Comparison of ENCODE assay signal across 19 cellular contexts in genomic region chr5:154309805-154310204, GRCh38.
DNase-seq lines count a peak whose midpoint lies in the region; ATAC-seq, FAIRE-seq and TF ChIP-seq lines count a peak whose summit lies in the region.
"Had no signal": no experiment of that assay in that cellular context is flagged by ENCODE, and none has a peak within 500 bp of the region (broad histone marks: within the 10 kb centered on the region; RNA-seq: fewer than 3 reads in every experiment).

No MANE protein-coding gene starts in this region.

- H3K27ac ChIP-seq in A549 (peak overlapping the region; percentile 81 to 88), GM23248 (peak overlapping the region; percentile 85)
- H3K27ac ChIP-seq: cardiac muscle cell, sigmoid colon had no signal

- no peak for TF ChIP-seq CTCF in A549 (IDR thresholded peaks at IDR 0.05)

- H3K36me3 Mint-ChIP-seq in activated T-helper 2 cell treated with anti-CD3 and anti-CD28 coated beads, Interferon-gamma antibody, Interleukin-2, Interleukin-4, amounts not matched to agents 10 μg/mL and 5 μg/mL and 100 μg/mL, durations not matched to agents 14 hours and 24 hours and 36 hours (ENCODE audit: low read depth) = peaks cover 23% of the 10 kb centered on the region

- FAIRE-seq in A549 (lab: Jason Lieb, UNC) = no peak
- FAIRE-seq in H54 (lab: Jason Lieb, UNC) = no peak
- FAIRE-seq: endometrium, frontal cortex had no signal

- H3K9me2 ChIP-seq in GM23248 (ENCODE audit: insufficient read depth) = no peaks in the 10 kb centered on the region

- intact Hi-C loops in activated T-helper 2 cell treated with anti-CD3 and anti-CD28 coated beads, Interferon-gamma antibody, Interleukin-2, Interleukin-4, amounts not matched to agents 10 μg/mL and 5 μg/mL and 100 μg/mL, durations not matched to agents 14 hours and 24 hours and 36 hours (cut with micrococcal nuclease) = loop anchor here (10.0 kb wide), 1 partner anchor 115 kb away; the partner anchor contains the start of gene GALNT10

- H3F3A ChIP-seq in GM23248 (ENCODE audit: insufficient read depth) = peaks cover 67% of the 10 kb centered on the region

- H3K27me3 Mint-ChIP-seq in activated T-helper 2 cell treated with anti-CD3 and anti-CD28 coated beads, Interferon-gamma antibody, Interleukin-2, Interleukin-4, amounts not matched to agents 10 μg/mL and 5 μg/mL and 100 μg/mL, durations not matched to agents 14 hours and 24 hours and 36 hours (ENCODE audit: low read depth) = no peaks in the 10 kb centered on the region
- H3K27me3 Mint-ChIP-seq: B cell had no signal

- peaks cover 25% of the 10 kb centered on the region for H3K4me1 Mint-ChIP-seq in activated T-helper 2 cell treated with anti-CD3 and anti-CD28 coated beads, Interferon-gamma antibody, Interleukin-2, Interleukin-4, amounts not matched to agents 10 μg/mL and 5 μg/mL and 100 μg/mL, durations not matched to agents 14 hours and 24 hours and 36 hours (ENCODE audit: low read depth)
- H3K4me1 Mint-ChIP-seq: B cell had no signal

- ATAC-seq in A549 = no peak

- H3K4me1 ChIP-seq in A549 = peaks cover 66% of the 10 kb centered on the region
- peaks cover 42% of the 10 kb centered on the region for H3K4me1 ChIP-seq in GM23248 (ENCODE audit: insufficient read depth)

- TF ChIP-seq POLR2A in A549 (IDR thresholded peaks at IDR 0.05; ENCODE audit: low read length) (no peak), H54 (IDR thresholded peaks at IDR 0.05; ENCODE audit: low read depth, low read length) (no peak)

- no peaks in the 10 kb centered on the region for H3K27me3 ChIP-seq in GM23248 (replicated peaks; ENCODE audit: insufficient read depth)
- H3K27me3 ChIP-seq: cardiac muscle cell, sigmoid colon had no signal

- TF ChIP-seq RAD21 in A549 (conservative IDR thresholded peaks at IDR 0.05 in 1 of 2, IDR thresholded peaks at IDR 0.05 in 1 of 2) = no peak

- H3K9ac ChIP-seq in GM23248 = no peak overlapping the region

- H3K36me3 ChIP-seq in GM23248 (ENCODE audit: low read depth) = peaks cover 4% of the 10 kb centered on the region; the same call in 1 of the 2 replicates
- H3K36me3 ChIP-seq: cardiac muscle cell had no signal

- CTCF ChIA-PET in A549 (lab: Yijun Ruan, JAX) = interaction anchor here (0.6 to 1.8 kb wide), 4 partner anchors 10 to 120 kb away, joined by 3 to 4 read pairs (median 3); partner anchors contain the start of gene GALNT10

- peaks cover 6% of the 10 kb centered on the region for H3K9me3 Mint-ChIP-seq in activated T-helper 2 cell treated with anti-CD3 and anti-CD28 coated beads, Interferon-gamma antibody, Interleukin-2, Interleukin-4, amounts not matched to agents 10 μg/mL and 5 μg/mL and 100 μg/mL, durations not matched to agents 14 hours and 24 hours and 36 hours

- in situ Hi-C loops in GM23248 (cut with MboI) = no loop called here

- DNase-seq in A549 (ENCODE audit: low read depth in 1 of 2, low spot score in 1 of 2) (no peak), GM23248 (peak; percentile 43), iris pigment epithelial cell (ENCODE audit: low read depth) (peak; percentile 62), NCI-H1436 (lab: John Stamatoyannopoulos, UW) (no peak), H54 (ENCODE audit: insufficient read length, low spot score) (no peak), NCI-H2107 (lab: John Stamatoyannopoulos, UW) (no peak), GF-D8 (lab: John Stamatoyannopoulos, UW) (no peak)
- no peak for DNase-seq in activated T-helper 2 cell treated with anti-CD3 and anti-CD28 coated beads, Interferon-gamma antibody, Interleukin-2, Interleukin-4, amounts not matched to agents 10 μg/mL and 5 μg/mL and 100 μg/mL, durations not matched to agents 14 hours and 24 hours and 36 hours (ENCODE audit: low spot score)
- DNase-seq: activated gamma-delta T cell treated with Interleukin-2 at 50 U/mL for 16 hours; GOT3; NCI-H1694; NCI-H526; nucleus accumbens; sigmoid colon; stimulated activated CD4-positive, alpha-beta T cell treated with anti-CD3 and anti-CD28 coated beads, Interleukin-2, amount 100 ng/mL, for 48 hours had no signal

- H3K4me2 ChIP-seq in A549 (peak overlapping the region; percentile 64), GM23248 (ENCODE audit: unreplicated experiment) (peak overlapping the region; percentile 75)

- H3K4me3 Mint-ChIP-seq in activated T-helper 2 cell treated with anti-CD3 and anti-CD28 coated beads, Interferon-gamma antibody, Interleukin-2, Interleukin-4, amounts not matched to agents 10 μg/mL and 5 μg/mL and 100 μg/mL, durations not matched to agents 14 hours and 24 hours and 36 hours (ENCODE audit: low read depth) = no peak overlapping the region
- H3K4me3 Mint-ChIP-seq: B cell had no signal

- 80% methylated on average over 8 of the region's 8 CpGs for WGBS in A549 (ENCODE audit: missing lambda C conversion rate)
- 77% methylated on average over 8 of the region's 8 CpGs for WGBS in GM23248 (ENCODE audit: low coverage in 1 of 2, low lambda C conversion rate in 2 of 2, missing lambda C conversion rate in 2 of 2), 2 experiments

- no peak overlapping the region for H3K4me3 ChIP-seq in A549
- no peak overlapping the region for H3K4me3 ChIP-seq in GM23248
- H3K4me3 ChIP-seq: cardiac muscle cell, sigmoid colon had no signal

- no peak overlapping the region for H2AFZ ChIP-seq in GM23248

- H3K27ac Mint-ChIP-seq in activated T-helper 2 cell treated with anti-CD3 and anti-CD28 coated beads, Interferon-gamma antibody, Interleukin-2, Interleukin-4, amounts not matched to agents 10 μg/mL and 5 μg/mL and 100 μg/mL, durations not matched to agents 14 hours and 24 hours and 36 hours = peak overlapping the region; percentile 40
- H3K27ac Mint-ChIP-seq: B cell had no signal

- POLR2A ChIA-PET in A549 (lab: Yijun Ruan, JAX) = no interaction called here

- H4K20me1 ChIP-seq in GM23248 (ENCODE audit: insufficient read depth) = no peaks in the 10 kb centered on the region

- H3K79me2 ChIP-seq in GM23248 (ENCODE audit: insufficient read depth) = peaks cover 38% of the 10 kb centered on the region

- peaks cover 12% of the 10 kb centered on the region for H3K9me3 ChIP-seq in A549
- no peaks in the 10 kb centered on the region for H3K9me3 ChIP-seq in GM23248 (ENCODE audit: low read depth)

- TF ChIP-seq EP300 in A549 (IDR thresholded peaks at IDR 0.05) = no peak

TF ChIP-seq in A549, 52 proteins besides CTCF, POLR2A, EP300 and RAD21:
- no peak for TF ChIP-seq HMGXB4 (CRISPR knock-in tag; IDR thresholded peaks at IDR 0.05; ENCODE audit: borderline replicate concordance)
- no peak for TF ChIP-seq NPAS2 (CRISPR knock-in tag; IDR thresholded peaks at IDR 0.05; ENCODE audit: borderline replicate concordance)

Comparison
In these comparisons a context has a peak if more than half of its experiments do, and no peak if none do; other contexts are left out.
1. DNase-seq: peak in GM23248 (single experiment) and iris pigment epithelial cell (single experiment); none in A549 (0 of 2), activated T-helper 2 cell treated with anti-CD3 and anti-CD28 coated beads, Interferon-gamma antibody, Interleukin-2, Interleukin-4, amounts not matched to agents 10 μg/mL and 5 μg/mL and 100 μg/mL, durations not matched to agents 14 hours and 24 hours and 36 hours (single experiment), NCI-H1436 (single experiment), H54 (single experiment), NCI-H2107 (single experiment) and GF-D8 (single experiment).